1 cellular context compared by ENCODE assay signal in the genomic region with DNA sequence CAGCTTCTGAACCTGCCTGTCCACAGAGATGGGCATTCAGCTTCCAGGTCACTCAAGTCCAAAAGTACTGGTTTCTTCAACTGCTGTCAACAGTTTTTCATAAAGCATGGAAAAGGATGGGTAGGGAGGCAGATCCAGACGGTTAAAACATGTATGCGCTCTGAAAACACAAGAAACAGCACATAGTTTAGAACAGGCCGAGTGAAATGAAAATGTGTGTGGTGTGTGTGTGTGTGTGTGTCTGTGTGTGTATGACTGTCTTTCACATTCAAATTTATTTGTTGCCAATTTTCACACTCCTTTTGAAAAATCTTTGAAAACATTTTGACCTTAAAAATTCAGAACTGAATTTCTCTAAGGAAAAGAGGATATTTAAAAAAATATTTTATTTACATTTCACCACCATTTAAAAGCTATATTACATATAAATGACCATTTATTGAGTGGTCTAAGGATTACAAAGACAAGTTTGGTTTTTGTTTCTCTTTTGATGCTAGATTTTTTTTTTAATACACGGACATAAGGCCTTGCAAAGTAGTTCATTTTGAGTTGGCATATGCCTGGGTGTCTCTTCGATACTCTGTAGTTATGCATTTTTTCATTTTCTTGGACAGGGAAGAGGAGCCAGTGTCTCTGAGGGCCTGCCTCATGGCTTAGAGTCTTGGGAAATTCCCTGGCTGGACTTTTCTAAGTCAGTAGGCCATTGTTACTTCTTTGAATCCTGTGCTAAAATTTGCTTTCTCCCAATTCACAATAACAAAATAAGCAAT.
TF ChIP-seq lines count a peak whose summit lies in the region.

No MANE protein-coding gene starts in this region.

TF ChIP-seq in SK-N-SH, 30 proteins besides CTCF, POLR2A, EP300 and RAD21:
- TF ChIP-seq SMC3 (IDR thresholded peaks at IDR 0.05; ENCODE audit: low read depth, low read length) (no peak), MEF2A (IDR thresholded peaks at IDR 0.05; ENCODE audit: borderline replicate concordance, low read depth) (no peak), TEAD4 (IDR thresholded peaks at IDR 0.05; ENCODE audit: borderline replicate concordance, insufficient read depth) (no peak), POLR2AphosphoS5 (IDR thresholded peaks at IDR 0.05; ENCODE audit: low read depth, low read length) (no peak), SIN3A (IDR thresholded peaks at IDR 0.05; ENCODE audit: borderline replicate concordance, low read depth, low read length) (no peak), RFX5 (IDR thresholded peaks at IDR 0.05; ENCODE audit: low read length) (no peak), RXRA (IDR thresholded peaks at IDR 0.05; ENCODE audit: borderline replicate concordance, low read depth) (no peak), MXI1 (IDR thresholded peaks at IDR 0.05; ENCODE audit: low read depth, low read length) (no peak), RCOR1 (IDR thresholded peaks at IDR 0.05; ENCODE audit: low read length) (no peak), NRF1 (IDR thresholded peaks at IDR 0.05; ENCODE audit: low read depth, low read length) (no peak), YY1 (IDR thresholded peaks at IDR 0.05; ENCODE audit: low read depth) (no peak)
- TF ChIP-seq, protein P1, sequence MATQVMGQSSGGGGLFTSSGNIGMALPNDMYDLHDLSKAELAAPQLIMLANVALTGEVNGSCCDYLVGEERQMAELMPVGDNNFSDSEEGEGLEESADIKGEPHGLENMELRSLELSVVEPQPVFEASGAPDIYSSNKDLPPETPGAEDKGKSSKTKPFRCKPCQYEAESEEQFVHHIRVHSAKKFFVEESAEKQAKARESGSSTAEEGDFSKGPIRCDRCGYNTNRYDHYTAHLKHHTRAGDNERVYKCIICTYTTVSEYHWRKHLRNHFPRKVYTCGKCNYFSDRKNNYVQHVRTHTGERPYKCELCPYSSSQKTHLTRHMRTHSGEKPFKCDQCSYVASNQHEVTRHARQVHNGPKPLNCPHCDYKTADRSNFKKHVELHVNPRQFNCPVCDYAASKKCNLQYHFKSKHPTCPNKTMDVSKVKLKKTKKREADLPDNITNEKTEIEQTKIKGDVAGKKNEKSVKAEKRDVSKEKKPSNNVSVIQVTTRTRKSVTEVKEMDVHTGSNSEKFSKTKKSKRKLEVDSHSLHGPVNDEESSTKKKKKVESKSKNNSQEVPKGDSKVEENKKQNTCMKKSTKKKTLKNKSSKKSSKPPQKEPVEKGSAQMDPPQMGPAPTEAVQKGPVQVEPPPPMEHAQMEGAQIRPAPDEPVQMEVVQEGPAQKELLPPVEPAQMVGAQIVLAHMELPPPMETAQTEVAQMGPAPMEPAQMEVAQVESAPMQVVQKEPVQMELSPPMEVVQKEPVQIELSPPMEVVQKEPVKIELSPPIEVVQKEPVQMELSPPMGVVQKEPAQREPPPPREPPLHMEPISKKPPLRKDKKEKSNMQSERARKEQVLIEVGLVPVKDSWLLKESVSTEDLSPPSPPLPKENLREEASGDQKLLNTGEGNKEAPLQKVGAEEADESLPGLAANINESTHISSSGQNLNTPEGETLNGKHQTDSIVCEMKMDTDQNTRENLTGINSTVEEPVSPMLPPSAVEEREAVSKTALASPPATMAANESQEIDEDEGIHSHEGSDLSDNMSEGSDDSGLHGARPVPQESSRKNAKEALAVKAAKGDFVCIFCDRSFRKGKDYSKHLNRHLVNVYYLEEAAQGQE (IDR thresholded peaks at IDR 0.05; ENCODE audit: low read depth, low read length), result no peak
- TF ChIP-seq, protein P2, sequence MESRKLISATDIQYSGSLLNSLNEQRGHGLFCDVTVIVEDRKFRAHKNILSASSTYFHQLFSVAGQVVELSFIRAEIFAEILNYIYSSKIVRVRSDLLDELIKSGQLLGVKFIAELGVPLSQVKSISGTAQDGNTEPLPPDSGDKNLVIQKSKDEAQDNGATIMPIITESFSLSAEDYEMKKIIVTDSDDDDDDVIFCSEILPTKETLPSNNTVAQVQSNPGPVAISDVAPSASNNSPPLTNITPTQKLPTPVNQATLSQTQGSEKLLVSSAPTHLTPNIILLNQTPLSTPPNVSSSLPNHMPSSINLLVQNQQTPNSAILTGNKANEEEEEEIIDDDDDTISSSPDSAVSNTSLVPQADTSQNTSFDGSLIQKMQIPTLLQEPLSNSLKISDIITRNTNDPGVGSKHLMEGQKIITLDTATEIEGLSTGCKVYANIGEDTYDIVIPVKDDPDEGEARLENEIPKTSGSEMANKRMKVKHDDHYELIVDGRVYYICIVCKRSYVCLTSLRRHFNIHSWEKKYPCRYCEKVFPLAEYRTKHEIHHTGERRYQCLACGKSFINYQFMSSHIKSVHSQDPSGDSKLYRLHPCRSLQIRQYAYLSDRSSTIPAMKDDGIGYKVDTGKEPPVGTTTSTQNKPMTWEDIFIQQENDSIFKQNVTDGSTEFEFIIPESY (IDR thresholded peaks at IDR 0.05; ENCODE audit: borderline replicate concordance, low read depth), result no peak
- TF ChIP-seq, protein P3, sequence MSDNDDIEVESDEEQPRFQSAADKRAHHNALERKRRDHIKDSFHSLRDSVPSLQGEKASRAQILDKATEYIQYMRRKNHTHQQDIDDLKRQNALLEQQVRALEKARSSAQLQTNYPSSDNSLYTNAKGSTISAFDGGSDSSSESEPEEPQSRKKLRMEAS (IDR thresholded peaks at IDR 0.05; ENCODE audit: low read depth), result no peak
- TF ChIP-seq, protein P4, sequence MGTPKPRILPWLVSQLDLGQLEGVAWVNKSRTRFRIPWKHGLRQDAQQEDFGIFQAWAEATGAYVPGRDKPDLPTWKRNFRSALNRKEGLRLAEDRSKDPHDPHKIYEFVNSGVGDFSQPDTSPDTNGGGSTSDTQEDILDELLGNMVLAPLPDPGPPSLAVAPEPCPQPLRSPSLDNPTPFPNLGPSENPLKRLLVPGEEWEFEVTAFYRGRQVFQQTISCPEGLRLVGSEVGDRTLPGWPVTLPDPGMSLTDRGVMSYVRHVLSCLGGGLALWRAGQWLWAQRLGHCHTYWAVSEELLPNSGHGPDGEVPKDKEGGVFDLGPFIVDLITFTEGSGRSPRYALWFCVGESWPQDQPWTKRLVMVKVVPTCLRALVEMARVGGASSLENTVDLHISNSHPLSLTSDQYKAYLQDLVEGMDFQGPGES (IDR thresholded peaks at IDR 0.05; ENCODE audit: low read depth, low read length), result no peak
- TF ChIP-seq, protein P5, sequence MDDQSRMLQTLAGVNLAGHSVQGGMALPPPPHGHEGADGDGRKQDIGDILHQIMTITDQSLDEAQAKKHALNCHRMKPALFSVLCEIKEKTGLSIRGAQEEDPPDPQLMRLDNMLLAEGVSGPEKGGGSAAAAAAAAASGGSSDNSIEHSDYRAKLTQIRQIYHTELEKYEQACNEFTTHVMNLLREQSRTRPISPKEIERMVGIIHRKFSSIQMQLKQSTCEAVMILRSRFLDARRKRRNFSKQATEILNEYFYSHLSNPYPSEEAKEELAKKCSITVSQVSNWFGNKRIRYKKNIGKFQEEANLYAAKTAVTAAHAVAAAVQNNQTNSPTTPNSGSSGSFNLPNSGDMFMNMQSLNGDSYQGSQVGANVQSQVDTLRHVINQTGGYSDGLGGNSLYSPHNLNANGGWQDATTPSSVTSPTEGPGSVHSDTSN (IDR thresholded peaks at IDR 0.05), result no peak
